In genomic region chr1:228809621-228810313, GRCh38 we compare ENCODE assay signal across 13 cellular contexts.
DNase-seq lines count a peak whose midpoint lies in the region; ATAC-seq and TF ChIP-seq lines count a peak whose summit lies in the region.
"Had no signal": no experiment of that assay in that cellular context is flagged by ENCODE, and none has a peak within 500 bp of the region (broad histone marks: within the 10 kb centered on the region; RNA-seq: fewer than 3 reads in every experiment).

No MANE protein-coding gene starts in this region.

- no peak for TF ChIP-seq CTCF in HEK293 (tag by site-specific recombination; IDR thresholded peaks at IDR 0.05)
- no peak for TF ChIP-seq CTCF in brain (conservative IDR thresholded peaks at IDR 0.05)

- H3K9me3 ChIP-seq in HEK293 (ENCODE audit: control insufficient read depth, insufficient read depth, low read depth, low read length), result no peaks in the 10 kb centered on the region

- no peaks in the 10 kb centered on the region for H3K27me3 ChIP-seq in mesendoderm (ENCODE audit: insufficient read depth, low read length, poor library complexity)

- peak overlapping the region; percentile 58 for H3K56ac ChIP-seq in mesendoderm (ENCODE audit: low read length)

- H3K27ac Mint-ChIP-seq in brain, result peak overlapping the region in 3 of 5 experiments; percentile 71 to 79 (median 73)
- H3K27ac Mint-ChIP-seq: activated T-helper 2 cell treated with anti-CD3 and anti-CD28 coated beads, Interferon-gamma antibody, Interleukin-2, Interleukin-4, amounts not matched to agents 10 μg/mL and 5 μg/mL and 100 μg/mL, durations not matched to agents 14 hours and 24 hours and 36 hours; HFFc6 had no signal

- no peak overlapping the region for H2BK120ac ChIP-seq in mesendoderm (ENCODE audit: low read depth, low read length)

- H3K4me3 Mint-ChIP-seq in brain, result peak overlapping the region in 1 of 5 experiments; percentile 7
- H3K4me3 Mint-ChIP-seq: HFFc6 had no signal

- CTCF ChIA-PET in HEK293 (lab: Yijun Ruan, JAX), result interaction anchor here (0.6 kb wide), 1 partner anchor 528 kb away, joined by 3 read pairs; no protein-coding TSS in a partner anchor

- H3K4me1 ChIP-seq in HEK293 (ENCODE audit: control insufficient read depth, insufficient read depth, low read length), result peaks cover 7% of the 10 kb centered on the region
- peaks cover 11% of the 10 kb centered on the region for H3K4me1 ChIP-seq in mesendoderm (ENCODE audit: control insufficient read depth, low read depth, low read length)

- no peaks in the 10 kb centered on the region for H3K79me1 ChIP-seq in mesendoderm (ENCODE audit: low read length)

- H3K4ac ChIP-seq in mesendoderm (ENCODE audit: low read depth, low read length), result no peak overlapping the region

- H3K4me1 Mint-ChIP-seq in brain, result peaks cover 34% of the 10 kb centered on the region

- H3K36me3 Mint-ChIP-seq in brain, result no peaks in the 10 kb centered on the region

- peak; percentile 15 for DNase-seq in CD1c-positive myeloid dendritic cell (ENCODE audit: extremely low spot score)
- peak; percentile 98 for DNase-seq in mesendoderm
- DNase-seq in NCI-H2196 (lab: John Stamatoyannopoulos, UW; ENCODE audit: unreplicated experiment), result no peak
- no peak for DNase-seq in effector CD4-positive, alpha-beta T cell
- DNase-seq: HFFc6, NCI-H1092, NCI-H82 had no signal

- H3K9me3 Mint-ChIP-seq in brain, result peaks cover 0 to 8% (median 3%) of the 10 kb centered on the region in 5 experiments
- H3K9me3 Mint-ChIP-seq: activated T-helper 2 cell treated with anti-CD3 and anti-CD28 coated beads, Interferon-gamma antibody, Interleukin-2, Interleukin-4, amounts not matched to agents 10 μg/mL and 5 μg/mL and 100 μg/mL, durations not matched to agents 14 hours and 24 hours and 36 hours had no signal

- no peak overlapping the region for H3K9ac ChIP-seq in mesendoderm (ENCODE audit: low read length)

- no peaks in the 10 kb centered on the region for H3K79me2 ChIP-seq in mesendoderm (ENCODE audit: control insufficient read depth, insufficient read depth, low read length)

- POLR2A ChIA-PET in HEK293 (lab: Yijun Ruan, JAX), result no interaction called here

- H2BK15ac ChIP-seq in mesendoderm (replicated peaks; ENCODE audit: low read depth), result no peak overlapping the region

- H3K18ac ChIP-seq in mesendoderm (ENCODE audit: low read length), result no peak overlapping the region

- H3K27me3 Mint-ChIP-seq in brain, result no peaks in the 10 kb centered on the region

- no peak overlapping the region for H2AK5ac ChIP-seq in mesendoderm (ENCODE audit: low read length)

- ATAC-seq in GM21381 (IDR thresholded peaks at IDR 0.05; ENCODE audit: unreplicated experiment), result no peak
- ATAC-seq in HG02759 (IDR thresholded peaks at IDR 0.05; ENCODE audit: unreplicated experiment), result no peak

- WGBS in mesendoderm (ENCODE audit: extremely low coverage, insufficient coverage, low lambda C conversion rate), result no CpG with 5 or more reads among the region's 5 CpGs

- H4K8ac ChIP-seq in mesendoderm (ENCODE audit: low read depth, low read length), result no peak overlapping the region

- H4K5ac ChIP-seq in mesendoderm (ENCODE audit: low read length), result no peak overlapping the region

- no peak overlapping the region for H3K4me2 ChIP-seq in mesendoderm (ENCODE audit: low read length)

- H3K4me3 ChIP-seq in HEK293 (ENCODE audit: low read depth, low read length) (no peak overlapping the region), mesendoderm (ENCODE audit: low read length) (no peak overlapping the region)

- no peak overlapping the region for H3K27ac ChIP-seq in HEK293 (ENCODE audit: extremely low read depth, low read depth, low read length)
- H3K27ac ChIP-seq in mesendoderm (ENCODE audit: low read depth, low read length), result peak overlapping the region; percentile 58
- H3K27ac ChIP-seq: C4-2B had no signal

- H3K36me3 ChIP-seq in HEK293 (ENCODE audit: control insufficient read depth in 2 of 2, insufficient read depth in 1 of 2, low read length in 2 of 2) (no peaks in the 10 kb centered on the region), mesendoderm (ENCODE audit: control insufficient read depth, insufficient read depth, low read length) (no peaks in the 10 kb centered on the region)

- no peak overlapping the region for H3K23ac ChIP-seq in mesendoderm (ENCODE audit: low read length)

- H2BK5ac ChIP-seq in mesendoderm (ENCODE audit: low read length), result peak overlapping the region; percentile 23

TF ChIP-seq in HEK293, 187 proteins besides CTCF, POLR2A, EP300 and RAD21:
- peak; percentile 69; the same call in 1 of the 2 replicates for TF ChIP-seq KLF1 (tag by site-specific recombination; IDR thresholded peaks at IDR 0.05)
- TF ChIP-seq ZNF639 (tag by site-specific recombination; IDR thresholded peaks at IDR 0.05), result no peak
- no peak for TF ChIP-seq ZNF335 (tag by site-specific recombination; conservative IDR thresholded peaks at IDR 0.05)
- no peak for TF ChIP-seq ZNF626 (tag by site-specific recombination; IDR thresholded peaks at IDR 0.05)

Comparison
In these comparisons a context has a peak if more than half of its experiments do, and no peak if none do; other contexts are left out.
1. DNase-seq: peak in CD1c-positive myeloid dendritic cell (single experiment) and mesendoderm (single experiment); none in NCI-H2196 (single experiment) and effector CD4-positive, alpha-beta T cell (single experiment).